Comparison of ENCODE assay signal across 27 cellular contexts in the genomic region with DNA sequence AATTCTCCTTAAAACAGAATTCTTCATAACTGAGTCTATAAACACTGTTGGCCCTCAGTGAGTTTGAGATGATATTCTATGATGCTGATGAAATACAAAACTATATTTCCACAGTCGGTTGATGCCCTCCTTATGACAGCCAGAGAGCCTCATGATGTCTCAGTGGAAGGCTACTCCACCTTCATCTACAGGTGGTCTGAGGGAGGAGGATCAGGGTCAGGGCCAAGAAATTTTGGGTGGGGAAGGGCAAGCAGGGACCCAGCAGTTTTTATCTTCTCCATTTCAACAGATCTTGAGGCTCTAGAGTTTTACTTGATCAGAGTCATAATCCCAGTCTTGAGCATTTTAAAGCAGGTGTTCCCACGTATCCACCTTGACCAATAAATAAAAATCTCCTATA.
"Had no signal": no experiment of that assay in that cellular context is flagged by ENCODE, and none has a peak within 500 bp of the region (broad histone marks: within the 10 kb centered on the region; RNA-seq: fewer than 3 reads in every experiment).

No MANE protein-coding gene starts in this region.

- H3K36me3 ChIP-seq: brain microvascular endothelial cell, MG63, Peyer's patch had no signal

- H3K9me3 ChIP-seq: MG63, Peyer's patch, SJSA1 had no signal

- H3K9me3 Mint-ChIP-seq: activated CD8-positive, alpha-beta T cell treated with anti-CD3 and anti-CD28 coated beads for 36 hours had no signal

- H3K4me3 Mint-ChIP-seq: activated CD4-positive, alpha-beta T cell treated with anti-CD3 and anti-CD28 coated beads, Interleukin-2, amount 10 ng/mL, durations not matched to agents 24 days and 14 days; activated CD8-positive, alpha-beta T cell treated with anti-CD3 and anti-CD28 coated beads for 36 hours; activated naive CD8-positive, alpha-beta T cell; activated naive CD8-positive, alpha-beta T cell treated with anti-CD3 and anti-CD28 coated beads, Interleukin-2, amount 50 U/mL, for 24 hours had no signal

- H3K27ac ChIP-seq: brain microvascular endothelial cell, Peyer's patch, SJSA1 had no signal

- ATAC-seq: activated CD8-positive, alpha-beta T cell treated with anti-CD3 and anti-CD28 coated beads for 36 hours; activated naive CD8-positive, alpha-beta T cell treated with anti-CD3 and anti-CD28 coated beads, Interleukin-2, amount 50 U/mL, for 24 hours; SK-N-SH treated with all-trans-retinoic acid at 6 μM for 48 hours had no signal

- H3K27me3 Mint-ChIP-seq: activated CD4-positive, alpha-beta T cell treated with anti-CD3 and anti-CD28 coated beads, Interleukin-2, amount 10 ng/mL, durations not matched to agents 24 days and 14 days; activated naive CD8-positive, alpha-beta T cell treated with anti-CD3 and anti-CD28 coated beads, Interleukin-2, amount 50 U/mL, for 24 hours had no signal

- H3K4me1 ChIP-seq: SJSA1 had no signal

- DNase-seq: activated CD4-positive, alpha-beta T cell treated with anti-CD3 and anti-CD28 coated beads, Interleukin-2, amount 10 ng/mL, durations not matched to agents 24 days and 14 days; activated CD4-positive, alpha-beta T cell treated with anti-CD3 and anti-CD28 coated beads, Interleukin-2, amount 50 U/mL, for 4 hours; activated CD8-positive, alpha-beta T cell treated with anti-CD3 and anti-CD28 coated beads for 36 hours; activated effector memory CD4-positive, alpha-beta T cell treated with Interleukin-2 at 50 U/mL for 16 hours; activated naive CD8-positive, alpha-beta T cell treated with anti-CD3 and anti-CD28 coated beads, Interleukin-2, amount 50 U/mL, for 24 hours; activated T-cell treated with anti-CD3 and anti-CD28 coated beads, Interleukin-2, amount 50 U/mL, for 1 hour; anterior cingulate cortex; brain microvascular endothelial cell; central memory CD4-positive, alpha-beta T cell; Kasumi-1; MG63; NCI-H1048; NCI-H1105 treated with DMSO at 0.1 percent for 48 hours; NCI-H1436; NCI-H1694; NCI-H1930; NCI-H2081 treated with DMSO at 0.1 percent for 48 hours; NCI-H345; NCI-H524 treated with DMSO at 0.1 percent for 48 hours; Peyer's patch; RPMI8226; SHP77 treated with DMSO at 0.1 percent for 48 hours; T-helper 1 cell; T-helper 2 cell had no signal

- H3K36me3 Mint-ChIP-seq: activated naive CD8-positive, alpha-beta T cell had no signal

- H3K27ac Mint-ChIP-seq: activated CD4-positive, alpha-beta T cell treated with anti-CD3 and anti-CD28 coated beads, Interleukin-2, amount 10 ng/mL, durations not matched to agents 24 days and 14 days; activated naive CD8-positive, alpha-beta T cell had no signal

- H3K27me3 ChIP-seq: brain microvascular endothelial cell, MG63, Peyer's patch, SJSA1 had no signal

- H3K4me3 ChIP-seq: MG63, Peyer's patch, SJSA1 had no signal
